ENCODE assay signal across 25 cellular contexts in the genomic region with DNA sequence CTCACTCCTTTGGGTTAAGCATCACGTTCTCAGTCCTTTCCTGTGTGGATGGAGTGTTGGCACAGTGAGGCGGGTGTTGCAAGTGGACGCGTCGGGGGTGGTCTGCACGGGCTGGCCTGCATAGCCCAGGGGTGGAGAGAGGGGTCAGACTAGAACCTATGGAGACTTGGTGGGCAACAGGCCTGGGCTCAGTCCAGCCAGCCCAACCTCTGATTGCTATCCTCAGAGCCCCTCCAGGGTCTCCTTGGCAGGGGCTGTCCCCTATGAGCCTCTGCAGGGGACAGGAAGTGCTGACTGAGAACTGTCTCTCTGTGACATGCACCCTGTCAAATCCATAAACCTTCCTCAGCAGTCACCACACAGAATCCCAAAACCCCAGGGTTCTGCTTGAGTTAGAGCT. TPM values are rescaled to one million over a fixed set of nuclear protein-coding genes. Genes with fewer than 3 reads are reported as not detected.
"Had no signal": no experiment of that assay in that cellular context is flagged by ENCODE, and none has a peak within 500 bp of the region (broad histone marks: within the 10 kb centered on the region; RNA-seq: fewer than 3 reads in every experiment).

No MANE protein-coding gene starts in this region.

- H3K4me1 ChIP-seq: body of pancreas had no signal

- ATAC-seq: body of pancreas, T-helper 17 cell had no signal

- H3K36me3 ChIP-seq: cardiac muscle cell, thoracic aorta, upper lobe of left lung had no signal

- H3K27ac ChIP-seq: body of pancreas, cardiac muscle cell, thoracic aorta, upper lobe of left lung had no signal

- H3K4me3 ChIP-seq: body of pancreas, cardiac muscle cell, thoracic aorta, upper lobe of left lung had no signal

- DNase-seq: activated CD4-positive, alpha-beta memory T cell treated with anti-CD3 and anti-CD28 coated beads for 36 hours; activated CD4-positive, alpha-beta T cell treated with anti-CD3 and anti-CD28 coated beads for 48 hours; activated gamma-delta T cell treated with Interleukin-2 at 50 U/mL for 16 hours; activated T-cell treated with anti-CD3 and anti-CD28 coated beads, Interleukin-2, amount 50 U/mL, for 1 hour; anterior cingulate cortex; body of pancreas; effector CD4-positive, alpha-beta T cell; erythroblast; foreskin fibroblast; kidney; stimulated activated CD4-positive, alpha-beta T cell treated with anti-CD3 and anti-CD28 coated beads, Interleukin-2, amount 100 ng/mL, for 48 hours; stimulated activated CD8-positive, alpha-beta memory T cell treated with anti-CD3 and anti-CD28 coated beads, Interleukin-4, amount 100 ng/mL, for 48 hours; stimulated activated naive B cell treated with anti-CD40 and anti-IgM and Interleukin-4, amounts not matched to agents 10 μg/mL and 1 μg/mL and 100 μg/mL, for 72 hours; SW 1271; T-helper 17 cell had no signal

- H3K9me3 ChIP-seq: body of pancreas, thoracic aorta, upper lobe of left lung had no signal

- H3K27me3 ChIP-seq: body of pancreas, upper lobe of left lung had no signal

RNA-seq across cellular contexts. Expression of a gene that starts 2.3 kb away (rescaled TPM):
- total RNA-seq: activated CD4-positive, alpha-beta memory T cell treated with anti-CD3 and anti-CD28 coated beads for 36 hours; cardiac muscle cell; cerebellum; fibroblast of lung; kidney; lung microvascular endothelial cell; osteoblast; posterior vena cava; renal cortical epithelial cell; thoracic aorta had no signal
- polyA plus RNA-seq: cardiac muscle cell, fibroblast of lung, neural cell had no signal

RNA-seq across cellular contexts. Expression of a gene that starts 7.3 kb away (rescaled TPM):
- total RNA-seq: activated CD4-positive, alpha-beta memory T cell treated with anti-CD3 and anti-CD28 coated beads for 36 hours; body of pancreas; cardiac muscle cell; cerebellum; fibroblast of lung; lung microvascular endothelial cell; osteoblast; posterior vena cava; renal cortical epithelial cell; thoracic aorta had no signal
- polyA plus RNA-seq: cardiac muscle cell, fibroblast of lung, neural cell had no signal
